In the genomic region with DNA sequence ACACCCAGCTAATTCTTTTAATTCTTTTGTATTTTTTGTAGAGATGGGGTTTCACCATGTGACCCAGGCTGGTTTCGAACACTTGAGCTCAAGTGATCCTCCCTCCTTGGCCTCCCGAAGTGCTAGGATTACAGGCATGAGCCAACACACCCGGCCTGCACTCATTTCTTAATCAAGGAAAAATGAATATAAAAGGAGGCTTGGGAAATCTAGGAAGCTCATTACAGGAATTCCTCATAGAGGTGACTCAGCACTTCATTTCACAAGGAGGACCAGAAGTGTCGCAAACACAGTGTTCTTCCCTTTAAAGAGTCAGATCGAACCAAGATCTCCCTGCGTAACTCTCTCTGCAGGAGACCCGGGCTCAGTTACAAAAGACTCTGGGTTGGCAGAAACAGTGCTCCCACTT, we compare ENCODE assay signal across 10 cellular contexts. TPM values are rescaled to one million over a fixed set of nuclear protein-coding genes. Genes with fewer than 3 reads are reported as not detected.
A peak's percentile ranks its signal among the peaks of the same experiment; 100 is the strongest.
DNase-seq lines count a peak whose midpoint lies in the region; TF ChIP-seq lines count a peak whose summit lies in the region.
"Had no signal": no experiment of that assay in that cellular context is flagged by ENCODE, and none has a peak within 500 bp of the region (broad histone marks: within the 10 kb centered on the region; RNA-seq: fewer than 3 reads in every experiment).

No MANE protein-coding gene starts in this region.

- H3K27me3 Mint-ChIP-seq in mesothelial cell of epicardium (ENCODE audit: low read depth), result no peaks in the 10 kb centered on the region
- no peaks in the 10 kb centered on the region for H3K27me3 Mint-ChIP-seq in type B pancreatic cell
- peaks cover 13% of the 10 kb centered on the region for H3K27me3 Mint-ChIP-seq in nephron progenitor cell (ENCODE audit: low read depth, poor library complexity)

- no peaks in the 10 kb centered on the region for H3K4me1 ChIP-seq in colonic mucosa

- no peaks in the 10 kb centered on the region for H3K27me3 ChIP-seq in colonic mucosa

- H3K36me3 ChIP-seq in colonic mucosa, result no peaks in the 10 kb centered on the region

- H3K4me3 Mint-ChIP-seq in mesothelial cell of epicardium, result no peak overlapping the region
- no peak overlapping the region for H3K4me3 Mint-ChIP-seq in type B pancreatic cell
- H3K4me3 Mint-ChIP-seq in nephron progenitor cell, result no peak overlapping the region

- H3K9me3 Mint-ChIP-seq in mesothelial cell of epicardium (peaks cover 8% of the 10 kb centered on the region), type B pancreatic cell (peaks cover 8% of the 10 kb centered on the region), nephron progenitor cell (peaks cover 8% of the 10 kb centered on the region)

- intact Hi-C loops in colonic mucosa (cut with DNase I), result no loop called here

- no peaks in the 10 kb centered on the region for H3K9me3 ChIP-seq in colonic mucosa

- H3K4me1 Mint-ChIP-seq in mesothelial cell of epicardium (peaks cover 1% of the 10 kb centered on the region), type B pancreatic cell (ENCODE audit: unreplicated experiment) (no peaks in the 10 kb centered on the region), nephron progenitor cell (peaks cover 9% of the 10 kb centered on the region)

- peak overlapping the region; percentile 78 for H3K27ac ChIP-seq in colonic mucosa

- H3K36me3 Mint-ChIP-seq in mesothelial cell of epicardium, result no peaks in the 10 kb centered on the region
- H3K36me3 Mint-ChIP-seq in type B pancreatic cell, result peaks cover 3% of the 10 kb centered on the region
- H3K36me3 Mint-ChIP-seq in nephron progenitor cell (ENCODE audit: low read depth), result no peaks in the 10 kb centered on the region

- TF ChIP-seq CTCF in AG09309 (IDR thresholded peaks at IDR 0.05; ENCODE audit: control insufficient read depth, insufficient read depth, low read depth, low read length, missing control alignments), result no peak
- no peak for TF ChIP-seq CTCF in colonic mucosa (IDR thresholded peaks at IDR 0.05)
- no peak for TF ChIP-seq CTCF in mesothelial cell of epicardium (IDR thresholded peaks at IDR 0.05; ENCODE audit: unreplicated experiment)
- no peak for TF ChIP-seq CTCF in type B pancreatic cell (conservative IDR thresholded peaks at IDR 0.05)
- TF ChIP-seq CTCF in nephron progenitor cell (IDR thresholded peaks at IDR 0.05), result no peak

- peak overlapping the region; percentile 4 for H3K27ac Mint-ChIP-seq in mesothelial cell of epicardium
- H3K27ac Mint-ChIP-seq in type B pancreatic cell, result no peak overlapping the region
- H3K27ac Mint-ChIP-seq in nephron progenitor cell, result no peak overlapping the region

- no peak overlapping the region for H3K9ac ChIP-seq in colonic mucosa (ENCODE audit: low read depth in 2 of 2, low read length in 2 of 2)

- DNase-seq in AG09309 (ENCODE audit: low read depth) (peak; percentile 98), LoVo (ENCODE audit: low spot score) (peak; percentile 85), colonic mucosa (peak; percentile 45), mesothelial cell of epicardium (ENCODE audit: low spot score in 2 of 2, unreplicated experiment in 2 of 2) (no peak), type B pancreatic cell (ENCODE audit: extremely low spot score, unreplicated experiment) (no peak), nephron progenitor cell (no peak), NCI-H2227 (lab: John Stamatoyannopoulos, UW; ENCODE audit: unreplicated experiment) (no peak)
- no peak for DNase-seq in activated T-cell treated with anti-CD3 and anti-CD28 coated beads, Interleukin-2, amount 50 U/mL, for 48 hours
- DNase-seq: effector CD4-positive, alpha-beta T cell; stimulated activated CD4-positive, alpha-beta T cell treated with anti-CD3 and anti-CD28 coated beads, Interleukin-12 subunit alpha, Interleukin-12 subunit beta, amount 100 ng/mL, for 4 hours had no signal

- H3K4me3 ChIP-seq in AG09309 (ENCODE audit: control insufficient read depth, low read depth, low read length), result no peak overlapping the region
- H3K4me3 ChIP-seq in colonic mucosa, result no peak overlapping the region

RNA-seq across cellular contexts. Expression of a gene that starts 30.3 kb away (rescaled TPM):
- total RNA-seq in colonic mucosa, result 100 to 1,000 TPM in 1 of 2 donors, 10 to 100 TPM in 1; 78.2 to 125 TPM
- 196 to 218 TPM (median 205 TPM) in 3 replicates for total RNA-seq in mesothelial cell of epicardium
- total RNA-seq in type B pancreatic cell (ENCODE audit: low replicate concordance), result 63.4 and 132 TPM in 2 replicates

Comparison
In these comparisons a context has a peak if more than half of its experiments do, and no peak if none do; other contexts are left out.
1. DNase-seq: peak in AG09309 (single experiment), LoVo (single experiment) and colonic mucosa (single experiment); none in mesothelial cell of epicardium (0 of 2), type B pancreatic cell (single experiment), activated T-cell treated with anti-CD3 and anti-CD28 coated beads, Interleukin-2, amount 50 U/mL, for 48 hours (0 of 2), nephron progenitor cell (single experiment) and NCI-H2227 (single experiment).